In the genomic region with DNA sequence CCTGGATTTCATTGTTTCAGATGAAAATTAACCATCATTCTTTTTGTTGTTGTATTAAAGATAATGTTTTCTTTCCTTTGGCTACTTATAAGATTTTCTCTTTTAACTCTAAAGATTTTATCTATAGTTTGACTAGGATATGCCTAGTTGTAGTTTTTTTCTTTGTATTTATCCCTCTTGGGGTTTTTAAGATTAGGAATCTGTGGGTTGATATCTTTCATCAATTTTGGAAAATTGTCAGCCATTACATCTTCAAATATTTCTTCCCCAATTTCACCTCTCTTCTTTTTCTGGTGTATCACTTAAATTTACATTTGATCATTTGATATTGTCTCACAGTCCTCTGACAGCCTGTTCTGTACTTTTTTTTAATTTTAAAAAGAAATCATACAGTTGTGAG, we compare ENCODE assay signal across 8 cellular contexts.
"Had no signal": no experiment of that assay in that cellular context is flagged by ENCODE, and none has a peak within 500 bp of the region (broad histone marks: within the 10 kb centered on the region; RNA-seq: fewer than 3 reads in every experiment).

No MANE protein-coding gene starts in this region.

- ATAC-seq: GM23338, HepG2 had no signal

- H3K27ac ChIP-seq: HL-60 had no signal

- H3K4me3 ChIP-seq: GM23338 had no signal

- H2AFZ ChIP-seq: GM23338 had no signal

- FAIRE-seq: H1, H54, HepG2 had no signal

- H3K4me2 ChIP-seq: GM23338 had no signal

- DNase-seq: H9, HCEC 1CT, HFFc6 had no signal
